In the genomic region with DNA sequence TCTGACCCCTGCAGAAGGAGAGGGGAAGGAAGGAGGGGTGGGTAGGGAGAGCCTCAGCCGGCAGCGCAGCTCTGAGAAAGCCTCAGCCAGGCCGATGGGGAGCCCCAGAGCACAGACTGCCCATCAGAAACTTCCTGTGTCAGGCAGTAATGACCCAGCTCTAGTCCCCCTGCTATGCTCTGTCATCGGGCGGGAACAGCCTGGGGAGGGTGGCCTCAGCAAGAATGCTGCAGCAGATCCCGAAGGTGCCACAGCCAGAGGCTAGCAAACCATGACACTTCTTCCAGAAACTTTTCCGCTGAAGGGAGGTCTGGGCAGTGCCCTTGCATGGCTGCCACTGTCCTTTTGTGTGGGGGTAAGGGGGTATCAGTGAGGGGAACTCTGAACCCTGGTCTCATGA, we compare ENCODE assay signal across 34 cellular contexts.
"Had no signal": no experiment of that assay in that cellular context is flagged by ENCODE, and none has a peak within 500 bp of the region (broad histone marks: within the 10 kb centered on the region; RNA-seq: fewer than 3 reads in every experiment).

No MANE protein-coding gene starts in this region.

- H3K36me3 ChIP-seq: breast epithelium, esophagus squamous epithelium, heart right ventricle, left ventricle myocardium inferior, upper lobe of left lung, vagina had no signal

- H3K9ac ChIP-seq: parathyroid adenoma had no signal

- H3K4me3 ChIP-seq: breast epithelium, esophagus squamous epithelium, heart right ventricle, left ventricle myocardium inferior, lung, psoas muscle, smooth muscle cell, upper lobe of left lung, vagina had no signal

- H3K27ac Mint-ChIP-seq: activated B cell treated with CpG ODN at 0.5 μM for 24 hours; activated CD8-positive, alpha-beta T cell treated with anti-CD3 and anti-CD28 coated beads for 36 hours; activated naive CD4-positive, alpha-beta T cell treated with anti-CD3 and anti-CD28 coated beads, Interleukin-2, amount 50 U/mL, for 24 hours; activated naive CD8-positive, alpha-beta T cell treated with anti-CD3 and anti-CD28 coated beads, Interleukin-2, amount 50 U/mL, for 24 hours; activated T-helper 17 cell treated with anti-CD3 and anti-CD28 coated beads, Interleukin-2, amount 50 U/mL, for 72 hours; nephron progenitor cell; stimulated activated memory B cell treated with anti-CD40 and anti-IgM and Interleukin-4, amounts not matched to agents 10 μg/mL and 1 μg/mL and 100 μg/mL, for 72 hours; stimulated activated naive CD8-positive, alpha-beta T cell treated with anti-CD3 and anti-CD28 coated beads, Interleukin-15, amount 100 ng/mL, for 72 hours; T-helper 17 cell had no signal

- H3K27me3 Mint-ChIP-seq: activated naive CD4-positive, alpha-beta T cell treated with anti-CD3 and anti-CD28 coated beads, Interleukin-2, amount 50 U/mL, for 24 hours; activated T-helper 17 cell treated with anti-CD3 and anti-CD28 coated beads, Interleukin-2, amount 50 U/mL, for 72 hours; T-helper 17 cell had no signal

- H3K79me2 ChIP-seq: parathyroid adenoma had no signal

- H3K9me3 ChIP-seq: esophagus squamous epithelium, left ventricle myocardium inferior, psoas muscle, vagina had no signal

- H3K36me3 Mint-ChIP-seq: activated naive CD4-positive, alpha-beta T cell treated with anti-CD3 and anti-CD28 coated beads, Interleukin-2, amount 50 U/mL, for 24 hours; stimulated activated memory B cell treated with anti-CD40 and anti-IgM and Interleukin-4, amounts not matched to agents 10 μg/mL and 1 μg/mL and 100 μg/mL, for 72 hours had no signal

- ATAC-seq: activated CD8-positive, alpha-beta T cell treated with anti-CD3 and anti-CD28 coated beads for 36 hours; activated naive CD8-positive, alpha-beta T cell treated with anti-CD3 and anti-CD28 coated beads, Interleukin-2, amount 50 U/mL, for 24 hours; activated T-cell treated with anti-CD3 and anti-CD28 coated beads, Interleukin-2, amount 50 U/mL, for 4 hours; activated T-helper 17 cell treated with anti-CD3 and anti-CD28 coated beads, Interleukin-2, amount 50 U/mL, for 72 hours; heart right ventricle; psoas muscle; stimulated activated memory B cell treated with anti-CD40 and anti-IgM and Interleukin-4, amounts not matched to agents 10 μg/mL and 1 μg/mL and 100 μg/mL, for 72 hours; stimulated activated naive CD8-positive, alpha-beta T cell treated with anti-CD3 and anti-CD28 coated beads, Interleukin-15, amount 100 ng/mL, for 72 hours; T-helper 17 cell had no signal

- H3K4me1 ChIP-seq: breast epithelium, parathyroid adenoma, psoas muscle had no signal

- DNase-seq: activated B cell treated with CpG ODN at 0.5 μM for 24 hours; activated CD4-positive, alpha-beta T cell treated with anti-CD3 and anti-CD28 coated beads, Interleukin-2, amount 50 U/mL, for 1 hour; activated CD8-positive, alpha-beta T cell treated with anti-CD3 and anti-CD28 coated beads for 36 hours; activated gamma-delta T cell treated with Interleukin-2 at 50 U/mL for 16 hours; activated naive CD8-positive, alpha-beta T cell treated with anti-CD3 and anti-CD28 coated beads, Interleukin-2, amount 50 U/mL, for 24 hours; activated T-cell treated with anti-CD3 and anti-CD28 coated beads, Interleukin-2, amount 50 U/mL, for 4 hours; amygdala; effector CD8-positive, alpha-beta T cell; esophagus squamous epithelium; foreskin melanocyte; heart right ventricle; kidney glomerular epithelial cell; left ventricle myocardium inferior; nephron progenitor cell; nucleus accumbens; stimulated activated CD4-positive, alpha-beta T cell treated with anti-CD3 and anti-CD28 coated beads, Interleukin-1b, Interleukin-23, amount 100 ng/mL, for 48 hours; stimulated activated CD4-positive, alpha-beta T cell treated with anti-CD3 and anti-CD28 coated beads, Interleukin-4, amount 100 ng/mL, for 4 hours; stimulated activated CD8-positive, alpha-beta memory T cell treated with anti-CD3 and anti-CD28 coated beads, Interleukin-4, amount 100 ng/mL, for 48 hours; stimulated activated naive CD8-positive, alpha-beta T cell treated with anti-CD3 and anti-CD28 coated beads, Interleukin-15, amount 100 ng/mL, for 72 hours; substantia nigra; T-helper 17 cell; T1000; upper lobe of left lung had no signal

- H3K27ac ChIP-seq: breast epithelium, epithelial cell of prostate, esophagus squamous epithelium, heart right ventricle, left ventricle myocardium inferior, parathyroid adenoma, psoas muscle, upper lobe of left lung, vagina had no signal

- H3K27me3 ChIP-seq: vagina had no signal

- H3K9me3 Mint-ChIP-seq: activated B cell treated with CpG ODN at 0.5 μM for 24 hours; activated naive CD4-positive, alpha-beta T cell treated with anti-CD3 and anti-CD28 coated beads, Interleukin-2, amount 50 U/mL, for 24 hours; activated naive CD8-positive, alpha-beta T cell treated with anti-CD3 and anti-CD28 coated beads, Interleukin-2, amount 50 U/mL, for 24 hours; activated T-cell treated with anti-CD3 and anti-CD28 coated beads, Interleukin-2, amount 50 U/mL, for 4 hours; activated T-helper 17 cell treated with anti-CD3 and anti-CD28 coated beads, Interleukin-2, amount 50 U/mL, for 72 hours; central memory CD8-positive, alpha-beta T cell; stimulated activated memory B cell treated with anti-CD40 and anti-IgM and Interleukin-4, amounts not matched to agents 10 μg/mL and 1 μg/mL and 100 μg/mL, for 72 hours; stimulated activated naive CD8-positive, alpha-beta T cell treated with anti-CD3 and anti-CD28 coated beads, Interleukin-15, amount 100 ng/mL, for 72 hours had no signal

- H3K4me3 Mint-ChIP-seq: activated B cell treated with CpG ODN at 0.5 μM for 24 hours; activated CD8-positive, alpha-beta T cell treated with anti-CD3 and anti-CD28 coated beads for 36 hours; activated naive CD4-positive, alpha-beta T cell treated with anti-CD3 and anti-CD28 coated beads, Interleukin-2, amount 50 U/mL, for 24 hours; activated naive CD8-positive, alpha-beta T cell treated with anti-CD3 and anti-CD28 coated beads, Interleukin-2, amount 50 U/mL, for 24 hours; activated T-cell treated with anti-CD3 and anti-CD28 coated beads, Interleukin-2, amount 50 U/mL, for 4 hours; activated T-helper 17 cell treated with anti-CD3 and anti-CD28 coated beads, Interleukin-2, amount 50 U/mL, for 72 hours; central memory CD8-positive, alpha-beta T cell; nephron progenitor cell; stimulated activated memory B cell treated with anti-CD40 and anti-IgM and Interleukin-4, amounts not matched to agents 10 μg/mL and 1 μg/mL and 100 μg/mL, for 72 hours; stimulated activated naive CD8-positive, alpha-beta T cell treated with anti-CD3 and anti-CD28 coated beads, Interleukin-15, amount 100 ng/mL, for 72 hours; T-helper 17 cell had no signal
